ENCODE assay signal across 8 cellular contexts in the genomic region with DNA sequence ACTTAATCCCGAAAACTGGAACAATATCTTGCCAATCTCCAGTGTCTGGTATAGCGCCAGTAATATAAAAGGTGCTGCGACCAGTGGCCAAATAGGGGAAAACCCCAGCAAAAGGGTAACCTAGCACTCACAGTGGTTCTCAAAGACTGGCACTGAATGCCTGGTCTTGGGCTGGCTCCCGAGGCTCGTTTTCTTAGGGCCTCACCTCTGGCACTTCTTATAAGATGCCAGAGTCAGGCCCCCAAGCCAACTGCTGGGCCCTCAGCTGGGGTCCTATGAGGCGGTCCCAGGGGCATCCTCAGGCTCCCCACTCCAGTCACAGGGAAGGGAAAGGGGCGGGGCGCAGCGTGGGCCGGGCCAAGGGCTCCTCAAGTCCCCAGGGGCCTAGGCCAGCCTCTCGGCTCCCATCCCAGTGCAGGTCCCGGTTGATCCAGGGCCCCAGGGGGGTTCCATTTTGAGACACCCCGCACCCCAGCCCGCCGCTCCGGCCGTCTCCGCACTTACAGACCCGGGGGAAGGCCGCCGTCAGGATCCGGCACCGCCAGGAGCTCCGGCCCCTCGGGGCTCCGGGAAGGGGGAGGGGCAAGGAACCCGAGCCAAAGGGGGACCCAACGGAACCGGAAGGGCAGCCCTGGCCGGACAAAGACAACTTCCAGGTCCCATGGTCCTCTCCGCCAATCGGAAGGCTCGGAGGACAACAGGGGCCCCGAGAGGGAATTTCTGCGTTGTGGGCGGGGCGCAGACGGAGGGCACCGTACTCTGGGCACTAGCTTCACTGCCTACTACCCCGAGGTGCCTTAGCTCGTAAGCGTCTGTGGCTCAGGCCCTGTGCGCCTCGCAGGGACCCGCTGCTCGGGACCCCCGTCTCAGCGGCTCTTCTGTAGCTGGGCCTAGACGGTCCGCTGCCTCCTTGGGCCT. TPM values are rescaled to one million over a fixed set of nuclear protein-coding genes. Genes with fewer than 3 reads are reported as not detected.
A peak's percentile ranks its signal among the peaks of the same experiment; 100 is the strongest.
DNase-seq lines count a peak whose midpoint lies in the region; ATAC-seq and TF ChIP-seq lines count a peak whose summit lies in the region.

A gene with protein sequence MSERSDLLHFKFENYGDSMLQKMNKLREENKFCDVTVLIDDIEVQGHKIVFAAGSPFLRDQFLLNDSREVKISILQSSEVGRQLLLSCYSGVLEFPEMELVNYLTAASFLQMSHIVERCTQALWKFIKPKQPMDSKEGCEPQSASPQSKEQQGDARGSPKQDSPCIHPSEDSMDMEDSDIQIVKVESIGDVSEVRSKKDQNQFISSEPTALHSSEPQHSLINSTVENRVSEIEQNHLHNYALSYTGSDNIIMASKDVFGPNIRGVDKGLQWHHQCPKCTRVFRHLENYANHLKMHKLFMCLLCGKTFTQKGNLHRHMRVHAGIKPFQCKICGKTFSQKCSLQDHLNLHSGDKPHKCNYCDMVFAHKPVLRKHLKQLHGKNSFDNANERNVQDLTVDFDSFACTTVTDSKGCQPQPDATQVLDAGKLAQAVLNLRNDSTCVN (minus strand): TSS at position 580 of the 918 bp plus-strand sequence. CDS start 11,578 bp downstream, outside the sequence.

- TF ChIP-seq CTCF in fibroblast of pulmonary artery (IDR thresholded peaks at IDR 0.05; ENCODE audit: low read length, missing control alignments) (no peak), nephron progenitor cell (IDR thresholded peaks at IDR 0.05) (no peak)

- H3K4me3 Mint-ChIP-seq in activated T-helper 17 cell treated with anti-CD3 and anti-CD28 coated beads, Interleukin-2, amount 50 U/mL, for 72 hours = no peak within 1 kb of the TSS
- H3K4me3 Mint-ChIP-seq in nephron progenitor cell = no peak within 1 kb of the TSS
- no peak within 1 kb of the TSS for H3K4me3 Mint-ChIP-seq in stimulated activated naive CD8-positive, alpha-beta T cell treated with anti-CD3 and anti-CD28 coated beads, Interleukin-15, Interleukin-2, amounts not matched to agents 100 ng/mL and 50 ng/mL, for 24 hours

- peaks cover 19% of the 10 kb centered on the region for H3K36me3 Mint-ChIP-seq in activated T-helper 17 cell treated with anti-CD3 and anti-CD28 coated beads, Interleukin-2, amount 50 U/mL, for 72 hours (ENCODE audit: low read depth)
- H3K36me3 Mint-ChIP-seq in nephron progenitor cell (ENCODE audit: low read depth) = peaks cover 17% of the 10 kb centered on the region
- peaks cover 4% of the 10 kb centered on the region for H3K36me3 Mint-ChIP-seq in stimulated activated naive CD8-positive, alpha-beta T cell treated with anti-CD3 and anti-CD28 coated beads, Interleukin-15, Interleukin-2, amounts not matched to agents 100 ng/mL and 50 ng/mL, for 24 hours (ENCODE audit: low read depth)

- H3K9me3 Mint-ChIP-seq in activated T-helper 17 cell treated with anti-CD3 and anti-CD28 coated beads, Interleukin-2, amount 50 U/mL, for 72 hours = no peaks in the 10 kb centered on the region
- H3K9me3 Mint-ChIP-seq in nephron progenitor cell = no peaks in the 10 kb centered on the region
- no peaks in the 10 kb centered on the region for H3K9me3 Mint-ChIP-seq in stimulated activated naive CD8-positive, alpha-beta T cell treated with anti-CD3 and anti-CD28 coated beads, Interleukin-15, Interleukin-2, amounts not matched to agents 100 ng/mL and 50 ng/mL, for 24 hours

- H3K4me1 Mint-ChIP-seq in activated T-helper 17 cell treated with anti-CD3 and anti-CD28 coated beads, Interleukin-2, amount 50 U/mL, for 72 hours = peaks cover 13% of the 10 kb centered on the region
- H3K4me1 Mint-ChIP-seq in nephron progenitor cell = peaks cover 18% of the 10 kb centered on the region
- peaks cover 21% of the 10 kb centered on the region for H3K4me1 Mint-ChIP-seq in stimulated activated naive CD8-positive, alpha-beta T cell treated with anti-CD3 and anti-CD28 coated beads, Interleukin-15, Interleukin-2, amounts not matched to agents 100 ng/mL and 50 ng/mL, for 24 hours (ENCODE audit: low read depth)

- peak; percentile 100 for ATAC-seq in activated T-helper 17 cell treated with anti-CD3 and anti-CD28 coated beads, Interleukin-2, amount 50 U/mL, for 72 hours (replicated peaks)

- peak within 1 kb of the TSS; percentile 94 for H3K27ac Mint-ChIP-seq in activated T-helper 17 cell treated with anti-CD3 and anti-CD28 coated beads, Interleukin-2, amount 50 U/mL, for 72 hours
- H3K27ac Mint-ChIP-seq in nephron progenitor cell = peak within 1 kb of the TSS; percentile 98
- H3K27ac Mint-ChIP-seq in stimulated activated naive CD8-positive, alpha-beta T cell treated with anti-CD3 and anti-CD28 coated beads, Interleukin-15, Interleukin-2, amounts not matched to agents 100 ng/mL and 50 ng/mL, for 24 hours = peak within 1 kb of the TSS; percentile 86

- H3K4me3 ChIP-seq in fibroblast of pulmonary artery (replicated peaks; ENCODE audit: low read depth, low read length) = peak within 1 kb of the TSS; percentile 93

- H3K27me3 Mint-ChIP-seq in activated T-helper 17 cell treated with anti-CD3 and anti-CD28 coated beads, Interleukin-2, amount 50 U/mL, for 72 hours = no peaks in the 10 kb centered on the region
- peaks cover 5% of the 10 kb centered on the region for H3K27me3 Mint-ChIP-seq in nephron progenitor cell (ENCODE audit: low read depth, poor library complexity)
- H3K27me3 Mint-ChIP-seq in stimulated activated naive CD8-positive, alpha-beta T cell treated with anti-CD3 and anti-CD28 coated beads, Interleukin-15, Interleukin-2, amounts not matched to agents 100 ng/mL and 50 ng/mL, for 24 hours = no peaks in the 10 kb centered on the region

- DNase-seq in EH (ENCODE audit: low read depth) = peak; percentile 96
- DNase-seq in GOT3 (lab: John Stamatoyannopoulos, UW) = peak; percentile 66
- DNase-seq in LHCN-M2 (ENCODE audit: low read depth) = peak; percentile 96
- DNase-seq in RPMI7951 (ENCODE audit: low read depth) = peak; percentile 93
- DNase-seq in fibroblast of pulmonary artery (ENCODE audit: low read depth) = peak; percentile 94
- DNase-seq in nephron progenitor cell = peak; percentile 92

RNA-seq across cellular contexts. Expression of the gene that starts here (rescaled TPM):
- total RNA-seq in LHCN-M2 (2014; rRNA removed) = 2.1 and 4.2 TPM in 2 replicates
- 1.2 TPM for polyA plus RNA-seq in LHCN-M2 (2012)
- total RNA-seq in RPMI7951 (2014; rRNA removed; shearing (Covaris generic)) = 1.9 and 2.9 TPM in 2 replicates
- total RNA-seq in activated T-helper 17 cell treated with anti-CD3 and anti-CD28 coated beads, Interleukin-2, amount 50 U/mL, for 72 hours = 10 to 100 TPM in 1 of 2 donors, 1 to 10 TPM in 1; 6.0 to 11.3 TPM

Comparison
In these comparisons a context has a peak if more than half of its experiments do, and no peak if none do; other contexts are left out.
1. Peak in every context shown above with its lines: DNase-seq, ATAC-seq and H3K4me3 ChIP-seq.